Comparison of ENCODE assay signal across 1 cellular context in the genomic region with DNA sequence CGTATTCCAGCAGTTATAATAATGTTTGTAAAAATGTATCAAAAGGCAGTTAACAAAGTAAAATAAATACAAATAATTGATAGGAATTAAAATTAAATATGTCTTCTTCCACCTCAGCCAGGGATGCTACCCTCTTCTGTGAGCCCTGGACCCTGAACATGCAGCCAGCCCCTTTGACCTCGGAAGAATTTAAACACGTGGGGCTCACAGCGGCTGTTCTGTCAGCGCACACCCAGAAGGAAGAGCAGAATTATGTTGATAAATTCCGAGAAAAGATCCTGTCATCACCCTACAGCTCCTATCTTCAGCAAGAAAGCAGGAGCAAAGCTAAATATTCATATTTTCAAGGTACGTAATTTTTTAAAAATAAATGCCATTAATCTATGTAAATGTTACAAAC.
TF ChIP-seq lines count a peak whose summit lies in the region.

No MANE protein-coding gene starts in this region.

TF ChIP-seq in K562, 482 proteins besides CTCF, POLR2A, EP300 and RAD21 (continues in another document):
- 0 out of 2 replicates have a peak, but pooled peaks have one; percentile 17 for TF ChIP-seq GABPB1 (CRISPR knock-in tag; IDR thresholded peaks at IDR 0.05)
- TF ChIP-seq RUNX1 (IDR thresholded peaks at IDR 0.05; ENCODE audit: low read depth): no peak
- TF ChIP-seq GATA2 (CRISPR knock-in tag; IDR thresholded peaks at IDR 0.05): no peak
- no peak for TF ChIP-seq RFX1 (IDR thresholded peaks at IDR 0.05)
- TF ChIP-seq U2AF2 (optimal IDR thresholded peaks at IDR 0.05; ENCODE audit: low read depth, low read length): no peak
- TF ChIP-seq ZNF668 (CRISPR knock-in tag; IDR thresholded peaks at IDR 0.05): no peak
- no peak for TF ChIP-seq MTA2 (IDR thresholded peaks at IDR 0.05; ENCODE audit: low read depth)
- TF ChIP-seq, protein P1, sequence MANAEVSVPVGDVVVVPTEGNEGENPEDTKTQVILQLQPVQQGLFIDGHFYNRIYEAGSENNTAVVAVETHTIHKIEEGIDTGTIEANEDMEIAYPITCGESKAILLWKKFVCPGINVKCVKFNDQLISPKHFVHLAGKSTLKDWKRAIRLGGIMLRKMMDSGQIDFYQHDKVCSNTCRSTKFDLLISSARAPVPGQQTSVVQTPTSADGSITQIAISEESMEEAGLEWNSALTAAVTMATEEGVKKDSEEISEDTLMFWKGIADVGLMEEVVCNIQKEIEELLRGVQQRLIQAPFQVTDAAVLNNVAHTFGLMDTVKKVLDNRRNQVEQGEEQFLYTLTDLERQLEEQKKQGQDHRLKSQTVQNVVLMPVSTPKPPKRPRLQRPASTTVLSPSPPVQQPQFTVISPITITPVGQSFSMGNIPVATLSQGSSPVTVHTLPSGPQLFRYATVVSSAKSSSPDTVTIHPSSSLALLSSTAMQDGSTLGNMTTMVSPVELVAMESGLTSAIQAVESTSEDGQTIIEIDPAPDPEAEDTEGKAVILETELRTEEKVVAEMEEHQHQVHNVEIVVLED (CRISPR knock-in tag; IDR thresholded peaks at IDR 0.05): no peak
- TF ChIP-seq MECOM (CRISPR knock-in tag; IDR thresholded peaks at IDR 0.05): no peak
- TF ChIP-seq, protein P2, sequence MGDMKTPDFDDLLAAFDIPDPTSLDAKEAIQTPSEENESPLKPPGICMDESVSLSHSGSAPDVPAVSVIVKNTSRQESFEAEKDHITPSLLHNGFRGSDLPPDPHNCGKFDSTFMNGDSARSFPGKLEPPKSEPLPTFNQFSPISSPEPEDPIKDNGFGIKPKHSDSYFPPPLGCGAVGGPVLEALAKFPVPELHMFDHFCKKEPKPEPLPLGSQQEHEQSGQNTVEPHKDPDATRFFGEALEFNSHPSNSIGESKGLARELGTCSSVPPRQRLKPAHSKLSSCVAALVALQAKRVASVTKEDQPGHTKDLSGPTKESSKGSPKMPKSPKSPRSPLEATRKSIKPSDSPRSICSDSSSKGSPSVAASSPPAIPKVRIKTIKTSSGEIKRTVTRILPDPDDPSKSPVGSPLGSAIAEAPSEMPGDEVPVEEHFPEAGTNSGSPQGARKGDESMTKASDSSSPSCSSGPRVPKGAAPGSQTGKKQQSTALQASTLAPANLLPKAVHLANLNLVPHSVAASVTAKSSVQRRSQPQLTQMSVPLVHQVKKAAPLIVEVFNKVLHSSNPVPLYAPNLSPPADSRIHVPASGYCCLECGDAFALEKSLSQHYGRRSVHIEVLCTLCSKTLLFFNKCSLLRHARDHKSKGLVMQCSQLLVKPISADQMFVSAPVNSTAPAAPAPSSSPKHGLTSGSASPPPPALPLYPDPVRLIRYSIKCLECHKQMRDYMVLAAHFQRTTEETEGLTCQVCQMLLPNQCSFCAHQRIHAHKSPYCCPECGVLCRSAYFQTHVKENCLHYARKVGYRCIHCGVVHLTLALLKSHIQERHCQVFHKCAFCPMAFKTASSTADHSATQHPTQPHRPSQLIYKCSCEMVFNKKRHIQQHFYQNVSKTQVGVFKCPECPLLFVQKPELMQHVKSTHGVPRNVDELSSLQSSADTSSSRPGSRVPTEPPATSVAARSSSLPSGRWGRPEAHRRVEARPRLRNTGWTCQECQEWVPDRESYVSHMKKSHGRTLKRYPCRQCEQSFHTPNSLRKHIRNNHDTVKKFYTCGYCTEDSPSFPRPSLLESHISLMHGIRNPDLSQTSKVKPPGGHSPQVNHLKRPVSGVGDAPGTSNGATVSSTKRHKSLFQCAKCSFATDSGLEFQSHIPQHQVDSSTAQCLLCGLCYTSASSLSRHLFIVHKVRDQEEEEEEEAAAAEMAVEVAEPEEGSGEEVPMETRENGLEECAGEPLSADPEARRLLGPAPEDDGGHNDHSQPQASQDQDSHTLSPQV (IDR thresholded peaks at IDR 0.05): peak; percentile 56
- TF ChIP-seq KAT7 (CRISPR knock-in tag; IDR thresholded peaks at IDR 0.05; ENCODE audit: borderline replicate concordance): no peak
- TF ChIP-seq BCOR (IDR thresholded peaks at IDR 0.05): no peak
- no peak for TF ChIP-seq ZNF263 (CRISPR knock-in tag; IDR thresholded peaks at IDR 0.05; ENCODE audit: borderline replicate concordance)
- TF ChIP-seq, protein P3, sequence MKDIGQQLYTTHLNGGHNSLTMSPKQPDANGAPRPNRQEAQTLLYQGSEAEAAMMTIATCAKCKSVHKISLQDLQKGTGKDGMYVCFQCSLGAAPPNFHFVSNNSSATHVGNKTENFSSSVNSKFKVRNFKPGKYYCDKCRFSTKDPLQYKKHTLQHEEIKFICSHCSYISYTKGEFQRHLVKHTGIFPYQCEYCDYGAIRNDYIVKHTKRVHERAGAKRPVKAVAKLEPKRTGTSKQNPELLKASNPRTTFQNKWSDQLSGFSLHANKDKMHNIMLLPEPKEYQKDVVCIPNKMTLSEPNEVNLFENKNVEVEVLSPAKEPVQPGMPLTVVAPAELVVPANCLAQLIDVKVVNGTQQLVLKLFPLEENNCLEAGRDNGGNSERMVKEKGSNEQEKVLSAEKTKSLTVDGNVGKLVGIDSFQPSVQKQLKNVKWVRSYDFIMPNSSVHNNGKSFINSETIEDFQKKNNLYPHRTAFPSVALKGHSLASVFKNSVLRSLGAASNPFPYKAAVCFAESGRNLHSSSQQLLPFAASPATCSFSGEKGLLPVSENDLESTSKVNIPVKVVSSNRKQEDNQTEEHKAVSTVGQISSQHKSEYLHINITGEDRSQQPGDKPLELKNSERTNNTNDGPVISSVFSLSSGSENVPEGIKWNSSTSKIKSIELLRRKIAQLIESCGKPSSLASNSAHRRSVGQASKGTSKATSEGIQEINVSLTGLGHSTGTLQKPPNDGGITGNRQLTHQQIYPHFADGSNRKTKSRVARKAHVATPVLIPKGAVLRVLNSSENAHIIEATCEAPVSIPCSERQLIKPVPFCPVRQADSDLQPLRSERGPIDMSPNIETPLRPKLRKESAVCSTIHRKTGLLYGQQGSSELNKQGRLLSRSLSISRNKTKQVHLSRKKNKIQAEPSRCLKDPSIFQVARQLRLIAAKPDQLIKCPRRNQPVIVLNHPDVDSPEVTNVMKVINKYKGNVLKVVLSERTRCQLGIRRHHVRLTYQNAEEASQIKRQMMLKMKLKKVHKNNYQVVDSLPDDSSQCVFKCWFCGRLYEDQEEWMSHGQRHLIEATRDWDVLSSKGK (CRISPR knock-in tag; IDR thresholded peaks at IDR 0.05): no peak
- TF ChIP-seq HLTF (IDR thresholded peaks at IDR 0.05): no peak
- TF ChIP-seq, protein P4, sequence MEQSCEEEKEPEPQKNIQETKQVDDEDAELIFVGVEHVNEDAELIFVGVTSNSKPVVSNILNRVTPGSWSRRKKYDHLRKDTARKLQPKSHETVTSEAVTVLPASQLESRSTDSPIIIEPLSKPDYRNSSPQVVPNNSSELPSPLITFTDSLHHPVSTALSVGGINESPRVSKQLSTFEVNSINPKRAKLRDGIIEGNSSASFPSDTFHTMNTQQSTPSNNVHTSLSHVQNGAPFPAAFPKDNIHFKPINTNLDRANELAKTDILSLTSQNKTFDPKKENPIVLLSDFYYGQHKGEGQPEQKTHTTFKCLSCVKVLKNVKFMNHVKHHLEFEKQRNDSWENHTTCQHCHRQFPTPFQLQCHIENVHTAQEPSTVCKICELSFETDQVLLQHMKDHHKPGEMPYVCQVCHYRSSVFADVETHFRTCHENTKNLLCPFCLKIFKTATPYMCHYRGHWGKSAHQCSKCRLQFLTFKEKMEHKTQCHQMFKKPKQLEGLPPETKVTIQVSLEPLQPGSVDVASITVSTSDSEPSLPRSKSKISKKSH (CRISPR knock-in tag; IDR thresholded peaks at IDR 0.05): no peak
- TF ChIP-seq ESRRA (IDR thresholded peaks at IDR 0.05; ENCODE audit: borderline replicate concordance, low read depth): no peak
- TF ChIP-seq ETV5 (CRISPR knock-in tag; IDR thresholded peaks at IDR 0.05; ENCODE audit: low read depth): no peak
- TF ChIP-seq RREB1 (CRISPR knock-in tag; IDR thresholded peaks at IDR 0.05): no peak
- TF ChIP-seq ZNF586 (CRISPR knock-in tag; conservative IDR thresholded peaks at IDR 0.05): no peak
- no peak for TF ChIP-seq DIDO1 (tag; IDR thresholded peaks at IDR 0.05; ENCODE audit: low read depth)
- TF ChIP-seq DEAF1 (CRISPR knock-in tag; IDR thresholded peaks at IDR 0.05): no peak
- TF ChIP-seq RAD51 (IDR thresholded peaks at IDR 0.05; ENCODE audit: borderline replicate concordance, low read depth): no peak
- no peak for TF ChIP-seq ZNF408 (CRISPR knock-in tag; IDR thresholded peaks at IDR 0.05; ENCODE audit: low read depth)
- TF ChIP-seq, protein P5, sequence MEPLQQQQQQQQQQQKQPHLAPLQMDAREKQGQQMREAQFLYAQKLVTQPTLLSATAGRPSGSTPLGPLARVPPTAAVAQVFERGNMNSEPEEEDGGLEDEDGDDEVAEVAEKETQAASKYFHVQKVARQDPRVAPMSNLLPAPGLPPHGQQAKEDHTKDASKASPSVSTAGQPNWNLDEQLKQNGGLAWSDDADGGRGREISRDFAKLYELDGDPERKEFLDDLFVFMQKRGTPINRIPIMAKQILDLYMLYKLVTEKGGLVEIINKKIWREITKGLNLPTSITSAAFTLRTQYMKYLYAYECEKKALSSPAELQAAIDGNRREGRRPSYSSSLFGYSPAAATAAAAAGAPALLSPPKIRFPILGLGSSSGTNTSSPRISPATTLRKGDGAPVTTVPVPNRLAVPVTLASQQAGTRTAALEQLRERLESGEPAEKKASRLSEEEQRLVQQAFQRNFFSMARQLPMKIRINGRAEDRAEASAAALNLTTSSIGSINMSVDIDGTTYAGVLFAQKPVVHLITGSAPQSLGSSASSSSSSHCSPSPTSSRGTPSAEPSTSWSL (CRISPR knock-in tag; IDR thresholded peaks at IDR 0.05; ENCODE audit: borderline replicate concordance): no peak
- no peak for TF ChIP-seq SIN3A (IDR thresholded peaks at IDR 0.05; ENCODE audit: borderline replicate concordance in 2 of 2, control insufficient read depth in 1 of 2, low read depth in 2 of 2, low read length in 2 of 2)
- no peak for TF ChIP-seq ARID1B (IDR thresholded peaks at IDR 0.05)
- no peak for TF ChIP-seq KAT8 (IDR thresholded peaks at IDR 0.05; ENCODE audit: low read depth)
- no peak for TF ChIP-seq BRD4 (IDR thresholded peaks at IDR 0.05)
